ENCODE assay signal across 18 cellular contexts in the genomic region with DNA sequence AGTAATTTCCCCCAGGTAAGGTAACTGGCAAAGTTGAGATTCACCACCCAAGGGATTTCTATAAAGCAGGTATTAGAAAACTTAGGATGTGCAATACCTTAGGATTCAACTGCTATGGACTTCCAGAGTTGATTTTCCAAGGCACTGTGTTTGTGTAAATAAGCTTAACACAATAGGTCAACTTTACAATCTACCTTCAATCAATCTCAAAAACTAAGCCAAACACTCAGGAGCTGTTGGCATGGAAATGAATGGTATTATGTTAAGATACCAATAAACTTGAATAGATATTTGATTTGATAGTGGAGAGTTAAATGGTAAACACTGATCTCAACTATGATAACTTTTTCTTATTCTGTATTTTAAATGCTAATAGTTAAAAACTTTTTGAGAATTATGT. TPM values are rescaled to one million over a fixed set of nuclear protein-coding genes. Genes with fewer than 3 reads are reported as not detected.
DNase-seq lines count a peak whose midpoint lies in the region; ATAC-seq and TF ChIP-seq lines count a peak whose summit lies in the region.
"Had no signal": no experiment of that assay in that cellular context is flagged by ENCODE, and none has a peak within 500 bp of the region (broad histone marks: within the 10 kb centered on the region; RNA-seq: fewer than 3 reads in every experiment).

No MANE protein-coding gene starts in this region.

- peak overlapping the region; percentile 88 for H3K27ac Mint-ChIP-seq in endodermal cell
- H3K27ac Mint-ChIP-seq: CD4-positive, alpha-beta T cell; GM23338 had no signal

- no peak overlapping the region for H3K4me3 ChIP-seq in LNCaP clone FGC (ENCODE audit: low read depth, low read length)
- H3K4me3 ChIP-seq in endodermal cell (ENCODE audit: low read length), result peak overlapping the region; percentile 98
- H3K4me3 ChIP-seq: K562 had no signal

- no peak overlapping the region for H3K27ac ChIP-seq in endodermal cell (ENCODE audit: low read depth, low read length)
- H3K27ac ChIP-seq: C4-2B, HL-60 had no signal

- H3K36me3 ChIP-seq in endodermal cell (ENCODE audit: control insufficient read depth, insufficient read depth, low read length), result no peaks in the 10 kb centered on the region

- ATAC-seq in HG03159 (IDR thresholded peaks at IDR 0.05; ENCODE audit: unreplicated experiment) (no peak), HG03108 (IDR thresholded peaks at IDR 0.05; ENCODE audit: unreplicated experiment) (no peak)
- ATAC-seq: K562 had no signal

- no peaks in the 10 kb centered on the region for H3K27me3 Mint-ChIP-seq in endodermal cell (ENCODE audit: insufficient read depth)

- H3K9me3 ChIP-seq in endodermal cell (ENCODE audit: control insufficient read depth, low read length), result peaks cover 10% of the 10 kb centered on the region
- H3K9me3 ChIP-seq: A549, Caco-2 had no signal

- peak overlapping the region; percentile 84 for H3K9ac ChIP-seq in endodermal cell (ENCODE audit: extremely low read depth, low read length, poor library complexity, severe bottlenecking)

- no peak for TF ChIP-seq CTCF in LNCaP clone FGC (IDR thresholded peaks at IDR 0.05; ENCODE audit: control insufficient read depth, extremely low read depth, insufficient read depth)
- TF ChIP-seq CTCF in endodermal cell (conservative IDR thresholded peaks at IDR 0.05), result no peak

- peaks cover 10% of the 10 kb centered on the region for H3K9me3 Mint-ChIP-seq in endodermal cell
- H3K9me3 Mint-ChIP-seq: GM23338 had no signal

- DNase-seq in NCI-H748 (lab: John Stamatoyannopoulos, UW; ENCODE audit: unreplicated experiment) (peak; percentile 61), NCI-H748 treated with DMSO at 0.1 percent for 48 hours (lab: John Stamatoyannopoulos, UW) (no peak), DMS53 treated with DMSO at 0.1 percent for 48 hours (lab: John Stamatoyannopoulos, UW; ENCODE audit: unreplicated experiment) (peak; percentile 55), LNCaP clone FGC (ENCODE audit: low read depth) (peak; percentile 62), endodermal cell (no peak), NCI-H226 (no peak)
- DNase-seq: AML-193; Caco-2; CD4-positive, alpha-beta T cell; GDM1 had no signal

- H3K27me3 ChIP-seq in endodermal cell (ENCODE audit: control insufficient read depth, insufficient read depth, low read length, poor library complexity, severe bottlenecking), result no peaks in the 10 kb centered on the region

- peaks cover 27% of the 10 kb centered on the region for H3K4me1 Mint-ChIP-seq in endodermal cell

- peak overlapping the region; percentile 87 for H3K4me3 Mint-ChIP-seq in endodermal cell
- H3K4me3 Mint-ChIP-seq: CD4-positive, alpha-beta T cell had no signal

- no peaks in the 10 kb centered on the region for H3K36me3 Mint-ChIP-seq in endodermal cell (ENCODE audit: low read depth)

- H3K4me1 ChIP-seq in endodermal cell (ENCODE audit: control insufficient read depth, insufficient read depth, low read length), result peaks cover 6% of the 10 kb centered on the region
- H3K4me1 ChIP-seq: Caco-2 had no signal

RNA-seq across cellular contexts. Expression of gene SEMA3E, which starts 0.8 kb away (rescaled TPM):
- total RNA-seq in endodermal cell, result 100 to 1,000 TPM; 339 to 438 TPM
- 9.2 TPM for polyA plus RNA-seq in endodermal cell (2013, experiment 1 of 2)
- polyA plus RNA-seq in endodermal cell (2013, experiment 2 of 2), result 11.0 TPM
- total RNA-seq: CD4-positive, alpha-beta T cell had no signal
- polyA plus RNA-seq: BJ had no signal

Comparison
In these comparisons a context has a peak if more than half of its experiments do, and no peak if none do; other contexts are left out.
1. DNase-seq: peak in NCI-H748 (single experiment), DMS53 treated with DMSO at 0.1 percent for 48 hours (single experiment) and LNCaP clone FGC (single experiment); none in NCI-H748 treated with DMSO at 0.1 percent for 48 hours (single experiment), endodermal cell (single experiment) and NCI-H226 (single experiment).